In the genomic region with DNA sequence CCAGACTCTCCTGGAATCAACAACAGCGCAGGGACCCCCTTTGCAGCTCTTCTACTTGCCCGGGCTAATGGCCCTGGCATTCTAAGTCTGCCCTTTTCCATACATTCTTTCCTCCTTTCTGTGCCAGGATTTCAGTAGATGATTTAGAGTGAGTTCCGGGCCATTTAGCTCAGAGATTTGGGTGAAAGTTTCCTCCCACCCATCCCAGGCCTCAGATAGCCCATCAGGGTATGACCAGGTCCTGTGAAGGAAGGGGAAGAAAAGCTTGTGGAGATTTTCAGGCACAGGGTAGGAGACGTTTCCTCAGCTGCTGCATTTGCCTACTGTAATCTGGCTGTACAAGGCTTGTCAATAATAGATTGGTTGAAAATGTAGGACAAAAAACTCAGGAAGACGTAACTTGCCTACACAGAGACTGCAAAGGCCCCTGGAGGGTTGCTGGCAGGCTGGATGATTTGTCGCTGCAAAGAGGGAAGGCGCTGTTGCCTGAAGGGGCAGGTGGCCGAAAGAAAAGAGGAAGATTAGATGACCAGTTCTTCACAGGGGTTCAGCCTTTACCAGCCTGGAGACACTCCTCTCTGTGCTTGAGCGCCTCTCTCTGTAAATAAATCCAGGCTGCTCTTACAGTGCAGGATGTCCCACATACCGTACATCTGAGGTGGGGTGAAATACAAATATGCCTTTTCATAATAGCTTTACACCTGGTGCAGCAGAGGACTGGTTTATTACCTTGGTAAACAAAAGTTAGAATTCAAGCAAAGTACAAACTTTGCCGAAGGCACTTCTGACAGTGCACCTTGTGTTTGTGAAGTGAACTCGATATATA, we compare ENCODE assay signal across 10 cellular contexts.
DNase-seq lines count a peak whose midpoint lies in the region; ATAC-seq and TF ChIP-seq lines count a peak whose summit lies in the region.
"Had no signal": no experiment of that assay in that cellular context is flagged by ENCODE, and none has a peak within 500 bp of the region (broad histone marks: within the 10 kb centered on the region; RNA-seq: fewer than 3 reads in every experiment).

No MANE protein-coding gene starts in this region.

- H3K27me3 Mint-ChIP-seq in stimulated activated naive B cell treated with anti-CD40 and anti-IgM and Interleukin-4, amounts not matched to agents 10 μg/mL and 1 μg/mL and 100 μg/mL, for 72 hours = no peaks in the 10 kb centered on the region

- H3K27me3 ChIP-seq in Panc1 (ENCODE audit: control insufficient read depth, insufficient read depth, low read length) = no peaks in the 10 kb centered on the region

- no peak overlapping the region for H3K27ac Mint-ChIP-seq in stimulated activated naive B cell treated with anti-CD40 and anti-IgM and Interleukin-4, amounts not matched to agents 10 μg/mL and 1 μg/mL and 100 μg/mL, for 72 hours

- BruUV-seq in Panc1 (replicated peaks; lab: Mats Ljungman, UMichigan) = no TSS peak

- no peak for TF ChIP-seq CTCF in Panc1 (IDR thresholded peaks at IDR 0.05)

- H3K9me3 ChIP-seq in Panc1 (ENCODE audit: control insufficient read depth, insufficient read depth, low read depth, low read length) = no peaks in the 10 kb centered on the region

- in situ Hi-C loops in Panc1 (cut with HindIII; ENCODE audit: low pct_unique_long_range_greater_than_20kb, low sequenced_read_pairs) = loop anchor here (5.0 kb wide), 1 partner anchor 61 kb away; the partner anchor contains the start of gene BCL6

- CTCF ChIA-PET in Panc1 (lab: Charles Lee) = no interaction called here

- ATAC-seq in Panc1 (peak; percentile 89), GM18511 (IDR thresholded peaks at IDR 0.05; ENCODE audit: unreplicated experiment) (no peak)
- peak; percentile 19 to 34 for ATAC-seq in stimulated activated naive B cell treated with anti-CD40 and anti-IgM and Interleukin-4, amounts not matched to agents 10 μg/mL and 1 μg/mL and 100 μg/mL, for 72 hours (replicated peaks)
- ATAC-seq: heart right ventricle had no signal

- no peaks in the 10 kb centered on the region for H3K36me3 ChIP-seq in Panc1 (ENCODE audit: control insufficient read depth, insufficient read depth, low read length)
- H3K36me3 ChIP-seq: heart right ventricle had no signal

- POLR2A ChIA-PET in Panc1 (lab: Charles Lee) = interaction anchor here (0.7 kb wide), 2 partner anchors 9 to 63 kb away, joined by 3 to 4 read pairs; partner anchors contain the start of gene BCL6

- intact Hi-C loops in Panc1 (cut with micrococcal nuclease; ENCODE audit: unreplicated experiment) = no loop called here

- H3K4me1 ChIP-seq in Panc1 (ENCODE audit: control insufficient read depth, insufficient read depth, low read length) = peaks cover 25% of the 10 kb centered on the region

- peak overlapping the region in 1 of 2 experiments; percentile 38; a peak in 2 of 4 replicates for H3K4me3 ChIP-seq in Panc1 (ENCODE audit: low read depth in 2 of 2, low read length in 2 of 2)
- H3K4me3 ChIP-seq: heart right ventricle had no signal

- H3K9me3 Mint-ChIP-seq in stimulated activated naive B cell treated with anti-CD40 and anti-IgM and Interleukin-4, amounts not matched to agents 10 μg/mL and 1 μg/mL and 100 μg/mL, for 72 hours = peaks cover 2 to 5% of the 10 kb centered on the region in 2 donors
- H3K9me3 Mint-ChIP-seq: neural crest cell had no signal

- peaks cover 2 to 3% of the 10 kb centered on the region in 2 donors for H3K36me3 Mint-ChIP-seq in stimulated activated naive B cell treated with anti-CD40 and anti-IgM and Interleukin-4, amounts not matched to agents 10 μg/mL and 1 μg/mL and 100 μg/mL, for 72 hours

- DNase-seq in LoVo (ENCODE audit: low spot score) (peak; percentile 41), Panc1 (ENCODE audit: low read depth, low spot score) (no peak), iPS-NIHi11 (ENCODE audit: low spot score) (peak; percentile 48), AML-193 (lab: John Stamatoyannopoulos, UW) (no peak), EL (no peak)
- DNase-seq in stimulated activated naive B cell treated with anti-CD40 and anti-IgM and Interleukin-4, amounts not matched to agents 10 μg/mL and 1 μg/mL and 100 μg/mL, for 72 hours = no peak
- DNase-seq: caudate nucleus, heart right ventricle had no signal

- H3K27ac ChIP-seq in Panc1 (ENCODE audit: low read length) = peak overlapping the region; percentile 55
- H3K27ac ChIP-seq: heart right ventricle had no signal

- no peak overlapping the region for H3K4me3 Mint-ChIP-seq in stimulated activated naive B cell treated with anti-CD40 and anti-IgM and Interleukin-4, amounts not matched to agents 10 μg/mL and 1 μg/mL and 100 μg/mL, for 72 hours
- H3K4me3 Mint-ChIP-seq: neural crest cell had no signal

- peaks cover 22 to 27% of the 10 kb centered on the region in 2 donors for H3K4me1 Mint-ChIP-seq in stimulated activated naive B cell treated with anti-CD40 and anti-IgM and Interleukin-4, amounts not matched to agents 10 μg/mL and 1 μg/mL and 100 μg/mL, for 72 hours

Comparison
In these comparisons a context has a peak if more than half of its experiments do, and no peak if none do; other contexts are left out.
1. DNase-seq: peak in LoVo (single experiment) and iPS-NIHi11 (single experiment); none in Panc1 (single experiment), stimulated activated naive B cell treated with anti-CD40 and anti-IgM and Interleukin-4, amounts not matched to agents 10 μg/mL and 1 μg/mL and 100 μg/mL, for 72 hours (single experiment), AML-193 (0 of 2) and EL (single experiment).